ENCODE assay signal across 1 cellular context in the genomic region with DNA sequence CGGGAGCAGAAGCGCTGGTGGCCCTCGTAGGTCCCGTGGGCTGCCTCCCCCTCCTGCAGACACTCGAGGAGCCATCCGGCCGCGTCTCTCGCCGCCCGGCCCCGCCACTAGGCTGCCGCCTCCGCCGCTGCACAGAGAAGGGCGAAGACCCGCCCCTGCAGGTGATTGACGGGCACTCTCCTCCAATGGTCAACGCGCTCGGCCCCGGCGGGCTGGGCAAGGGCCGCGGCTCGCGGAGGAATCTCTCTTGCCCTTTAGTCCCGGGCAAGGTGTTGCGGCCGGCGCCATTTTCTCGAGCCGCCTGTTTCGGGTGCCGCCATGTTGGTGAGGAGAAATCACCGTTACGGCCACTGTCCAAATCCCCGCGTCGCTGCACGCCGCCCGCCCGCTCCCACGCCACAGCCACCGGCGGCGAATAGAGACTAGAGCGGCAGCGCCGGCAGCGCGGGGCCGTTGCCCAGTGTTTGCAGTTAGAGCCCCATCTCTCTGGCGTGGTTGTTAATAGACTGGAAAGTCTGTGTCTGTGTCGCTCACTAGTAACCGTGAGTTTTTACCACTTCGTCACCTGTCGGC.
TF ChIP-seq lines count a peak whose summit lies in the region.

A gene with protein sequence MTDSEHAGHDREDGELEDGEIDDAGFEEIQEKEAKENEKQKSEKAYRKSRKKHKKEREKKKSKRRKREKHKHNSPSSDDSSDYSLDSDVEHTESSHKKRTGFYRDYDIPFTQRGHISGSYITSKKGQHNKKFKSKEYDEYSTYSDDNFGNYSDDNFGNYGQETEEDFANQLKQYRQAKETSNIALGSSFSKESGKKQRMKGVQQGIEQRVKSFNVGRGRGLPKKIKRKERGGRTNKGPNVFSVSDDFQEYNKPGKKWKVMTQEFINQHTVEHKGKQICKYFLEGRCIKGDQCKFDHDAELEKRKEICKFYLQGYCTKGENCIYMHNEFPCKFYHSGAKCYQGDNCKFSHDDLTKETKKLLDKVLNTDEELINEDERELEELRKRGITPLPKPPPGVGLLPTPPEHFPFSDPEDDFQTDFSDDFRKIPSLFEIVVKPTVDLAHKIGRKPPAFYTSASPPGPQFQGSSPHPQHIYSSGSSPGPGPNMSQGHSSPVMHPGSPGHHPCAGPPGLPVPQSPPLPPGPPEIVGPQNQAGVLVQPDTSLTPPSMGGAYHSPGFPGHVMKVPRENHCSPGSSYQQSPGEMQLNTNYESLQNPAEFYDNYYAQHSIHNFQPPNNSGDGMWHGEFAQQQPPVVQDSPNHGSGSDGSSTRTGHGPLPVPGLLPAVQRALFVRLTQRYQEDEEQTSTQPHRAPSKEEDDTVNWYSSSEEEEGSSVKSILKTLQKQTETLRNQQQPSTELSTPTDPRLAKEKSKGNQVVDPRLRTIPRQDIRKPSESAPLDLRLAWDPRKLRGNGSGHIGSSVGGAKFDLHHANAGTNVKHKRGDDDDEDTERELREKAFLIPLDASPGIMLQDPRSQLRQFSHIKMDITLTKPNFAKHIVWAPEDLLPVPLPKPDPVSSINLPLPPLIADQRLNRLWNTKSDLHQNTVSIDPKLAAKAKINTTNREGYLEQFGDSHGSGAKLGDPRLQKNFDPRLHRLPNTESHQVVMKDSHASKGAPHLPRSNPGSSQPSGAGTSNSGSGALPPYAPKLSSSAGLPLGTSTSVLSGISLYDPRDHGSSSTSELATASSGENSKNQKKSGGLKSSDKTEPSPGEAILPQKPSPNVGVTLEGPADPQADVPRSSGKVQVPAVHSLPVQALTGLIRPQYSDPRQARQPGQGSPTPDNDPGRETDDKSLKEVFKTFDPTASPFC (plus strand): TSS at position 284 of the 573 bp plus-strand sequence. CDS start 398 bp downstream, outside the sequence.

TF ChIP-seq in K562, 482 proteins besides CTCF, POLR2A, EP300 and RAD21 (continued from another document and continues in another):
- TF ChIP-seq RBM14 (IDR thresholded peaks at IDR 0.05; ENCODE audit: borderline replicate concordance, insufficient read depth, low read depth, low read length) (0 out of 2 replicates have a peak, but pooled peaks have one; percentile 68), GATA2 (CRISPR knock-in tag; IDR thresholded peaks at IDR 0.05) (no peak), TCFL5 (CRISPR knock-in tag; conservative IDR thresholded peaks at IDR 0.05) (no peak), PTRF (tag; IDR thresholded peaks at IDR 0.05) (no peak), ZNF24 (IDR thresholded peaks at IDR 0.05) (peak; percentile 62), POLR3G (IDR thresholded peaks at IDR 0.05; ENCODE audit: extremely low read depth, insufficient read length, insufficient replicate concordance) (no peak), ZNF232 (CRISPR knock-in tag; IDR thresholded peaks at IDR 0.05) (no peak), CCNT2 (IDR thresholded peaks at IDR 0.05; ENCODE audit: borderline replicate concordance, extremely low read depth, insufficient read length, low read depth, low read length) (peak; percentile 92), HOXB6 (CRISPR knock-in tag; IDR thresholded peaks at IDR 0.05; ENCODE audit: borderline replicate concordance) (no peak), RBM39 (optimal IDR thresholded peaks at IDR 0.05; ENCODE audit: low read depth, low read length) (no peak), NRF1 (conservative IDR thresholded peaks at IDR 0.05 in 1 of 2, IDR thresholded peaks at IDR 0.05 in 1 of 2) (peak; percentile 59 to 69), SRSF7 (optimal IDR thresholded peaks at IDR 0.05; ENCODE audit: low read depth, low read length) (no peak), ZNF695 (CRISPR knock-in tag; IDR thresholded peaks at IDR 0.05) (no peak), ARHGAP35 (IDR thresholded peaks at IDR 0.05; ENCODE audit: partially characterized antibody) (no peak), PTTG1 (tag; IDR thresholded peaks at IDR 0.05; ENCODE audit: low read depth) (no peak), GABPB1 (CRISPR knock-in tag; IDR thresholded peaks at IDR 0.05) (peak; percentile 81), ZNF3 (CRISPR knock-in tag; IDR thresholded peaks at IDR 0.05) (no peak), MCM5 (IDR thresholded peaks at IDR 0.05; ENCODE audit: low read depth) (no peak), ZFP1 (CRISPR knock-in tag; IDR thresholded peaks at IDR 0.05) (no peak), POU5F1 (IDR thresholded peaks at IDR 0.05; ENCODE audit: borderline replicate concordance, low read depth, low read length, partially characterized antibody) (no peak), NCOA2 (IDR thresholded peaks at IDR 0.05; ENCODE audit: partially characterized antibody in 2 of 2) (no peak), ZNF445 (CRISPR knock-in tag; IDR thresholded peaks at IDR 0.05; ENCODE audit: low read depth) (no peak), ETV6 (IDR thresholded peaks at IDR 0.05; ENCODE audit: borderline replicate concordance in 1 of 2, low read depth in 2 of 2, low read length in 1 of 2) (peak in 1 of 2 experiments; percentile 56; a peak in 1 of 4 replicates), ETV6 (CRISPR knock-in tag; IDR thresholded peaks at IDR 0.05; ENCODE audit: borderline replicate concordance) (no peak; the same call in 1 of the 2 replicates), JUNB (CRISPR knock-in tag; conservative IDR thresholded peaks at IDR 0.05) (no peak), ZC3H8 (IDR thresholded peaks at IDR 0.05) (no peak), RB1 (IDR thresholded peaks at IDR 0.05; ENCODE audit: low read depth) (peak; percentile 96), CBX1 (IDR thresholded peaks at IDR 0.05; ENCODE audit: low read depth) (peak; percentile 52; the same call in 1 of the 2 replicates), ZNF143 (CRISPR knock-in tag; IDR thresholded peaks at IDR 0.05) (no peak), BDP1 (IDR thresholded peaks at IDR 0.05; ENCODE audit: insufficient read depth, insufficient read length) (no peak), LCOR (CRISPR knock-in tag; IDR thresholded peaks at IDR 0.05) (peak; percentile 83; the same call in 1 of the 2 replicates), POLR2AphosphoS2 (IDR thresholded peaks at IDR 0.05; ENCODE audit: low read length) (no peak), NONO (IDR thresholded peaks at IDR 0.05; ENCODE audit: low read depth in 2 of 2, low read length in 1 of 2) (peak; percentile 20 to 88; a peak in 3 of 4 replicates), ETV5 (CRISPR knock-in tag; IDR thresholded peaks at IDR 0.05; ENCODE audit: low read depth) (peak; percentile 82), NELFE (IDR thresholded peaks at IDR 0.05; ENCODE audit: insufficient read depth, insufficient read length) (no peak), KLF10 (CRISPR knock-in tag; IDR thresholded peaks at IDR 0.05) (no peak), GABPA (tag; conservative IDR thresholded peaks at IDR 0.05; ENCODE audit: low read depth) (peak; percentile 76), PYGO2 (tag; IDR thresholded peaks at IDR 0.05) (no peak), ELF2 (CRISPR knock-in tag; IDR thresholded peaks at IDR 0.05) (no peak)
- TF ChIP-seq, protein P1, sequence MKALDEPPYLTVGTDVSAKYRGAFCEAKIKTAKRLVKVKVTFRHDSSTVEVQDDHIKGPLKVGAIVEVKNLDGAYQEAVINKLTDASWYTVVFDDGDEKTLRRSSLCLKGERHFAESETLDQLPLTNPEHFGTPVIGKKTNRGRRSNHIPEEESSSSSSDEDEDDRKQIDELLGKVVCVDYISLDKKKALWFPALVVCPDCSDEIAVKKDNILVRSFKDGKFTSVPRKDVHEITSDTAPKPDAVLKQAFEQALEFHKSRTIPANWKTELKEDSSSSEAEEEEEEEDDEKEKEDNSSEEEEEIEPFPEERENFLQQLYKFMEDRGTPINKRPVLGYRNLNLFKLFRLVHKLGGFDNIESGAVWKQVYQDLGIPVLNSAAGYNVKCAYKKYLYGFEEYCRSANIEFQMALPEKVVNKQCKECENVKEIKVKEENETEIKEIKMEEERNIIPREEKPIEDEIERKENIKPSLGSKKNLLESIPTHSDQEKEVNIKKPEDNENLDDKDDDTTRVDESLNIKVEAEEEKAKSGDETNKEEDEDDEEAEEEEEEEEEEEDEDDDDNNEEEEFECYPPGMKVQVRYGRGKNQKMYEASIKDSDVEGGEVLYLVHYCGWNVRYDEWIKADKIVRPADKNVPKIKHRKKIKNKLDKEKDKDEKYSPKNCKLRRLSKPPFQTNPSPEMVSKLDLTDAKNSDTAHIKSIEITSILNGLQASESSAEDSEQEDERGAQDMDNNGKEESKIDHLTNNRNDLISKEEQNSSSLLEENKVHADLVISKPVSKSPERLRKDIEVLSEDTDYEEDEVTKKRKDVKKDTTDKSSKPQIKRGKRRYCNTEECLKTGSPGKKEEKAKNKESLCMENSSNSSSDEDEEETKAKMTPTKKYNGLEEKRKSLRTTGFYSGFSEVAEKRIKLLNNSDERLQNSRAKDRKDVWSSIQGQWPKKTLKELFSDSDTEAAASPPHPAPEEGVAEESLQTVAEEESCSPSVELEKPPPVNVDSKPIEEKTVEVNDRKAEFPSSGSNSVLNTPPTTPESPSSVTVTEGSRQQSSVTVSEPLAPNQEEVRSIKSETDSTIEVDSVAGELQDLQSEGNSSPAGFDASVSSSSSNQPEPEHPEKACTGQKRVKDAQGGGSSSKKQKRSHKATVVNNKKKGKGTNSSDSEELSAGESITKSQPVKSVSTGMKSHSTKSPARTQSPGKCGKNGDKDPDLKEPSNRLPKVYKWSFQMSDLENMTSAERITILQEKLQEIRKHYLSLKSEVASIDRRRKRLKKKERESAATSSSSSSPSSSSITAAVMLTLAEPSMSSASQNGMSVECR (CRISPR knock-in tag; IDR thresholded peaks at IDR 0.05): peak; percentile 92
- TF ChIP-seq, protein P2, sequence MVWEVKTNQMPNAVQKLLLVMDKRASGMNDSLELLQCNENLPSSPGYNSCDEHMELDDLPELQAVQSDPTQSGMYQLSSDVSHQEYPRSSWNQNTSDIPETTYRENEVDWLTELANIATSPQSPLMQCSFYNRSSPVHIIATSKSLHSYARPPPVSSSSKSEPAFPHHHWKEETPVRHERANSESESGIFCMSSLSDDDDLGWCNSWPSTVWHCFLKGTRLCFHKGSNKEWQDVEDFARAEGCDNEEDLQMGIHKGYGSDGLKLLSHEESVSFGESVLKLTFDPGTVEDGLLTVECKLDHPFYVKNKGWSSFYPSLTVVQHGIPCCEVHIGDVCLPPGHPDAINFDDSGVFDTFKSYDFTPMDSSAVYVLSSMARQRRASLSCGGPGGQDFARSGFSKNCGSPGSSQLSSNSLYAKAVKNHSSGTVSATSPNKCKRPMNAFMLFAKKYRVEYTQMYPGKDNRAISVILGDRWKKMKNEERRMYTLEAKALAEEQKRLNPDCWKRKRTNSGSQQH (CRISPR knock-in tag; IDR thresholded peaks at IDR 0.05): no peak
- TF ChIP-seq, protein P3, sequence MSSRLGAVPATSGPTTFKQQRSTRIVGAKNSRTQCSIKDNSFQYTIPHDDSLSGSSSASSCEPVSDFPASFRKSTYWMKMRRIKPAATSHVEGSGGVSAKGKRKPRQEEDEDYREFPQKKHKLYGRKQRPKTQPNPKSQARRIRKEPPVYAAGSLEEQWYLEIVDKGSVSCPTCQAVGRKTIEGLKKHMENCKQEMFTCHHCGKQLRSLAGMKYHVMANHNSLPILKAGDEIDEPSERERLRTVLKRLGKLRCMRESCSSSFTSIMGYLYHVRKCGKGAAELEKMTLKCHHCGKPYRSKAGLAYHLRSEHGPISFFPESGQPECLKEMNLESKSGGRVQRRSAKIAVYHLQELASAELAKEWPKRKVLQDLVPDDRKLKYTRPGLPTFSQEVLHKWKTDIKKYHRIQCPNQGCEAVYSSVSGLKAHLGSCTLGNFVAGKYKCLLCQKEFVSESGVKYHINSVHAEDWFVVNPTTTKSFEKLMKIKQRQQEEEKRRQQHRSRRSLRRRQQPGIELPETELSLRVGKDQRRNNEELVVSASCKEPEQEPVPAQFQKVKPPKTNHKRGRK (tag; IDR thresholded peaks at IDR 0.05): no peak
- TF ChIP-seq, protein P4, sequence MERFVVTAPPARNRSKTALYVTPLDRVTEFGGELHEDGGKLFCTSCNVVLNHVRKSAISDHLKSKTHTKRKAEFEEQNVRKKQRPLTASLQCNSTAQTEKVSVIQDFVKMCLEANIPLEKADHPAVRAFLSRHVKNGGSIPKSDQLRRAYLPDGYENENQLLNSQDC (CRISPR knock-in tag; IDR thresholded peaks at IDR 0.05): 0 out of 2 replicates have a peak, but pooled peaks have one; percentile 40
- TF ChIP-seq, protein P5, sequence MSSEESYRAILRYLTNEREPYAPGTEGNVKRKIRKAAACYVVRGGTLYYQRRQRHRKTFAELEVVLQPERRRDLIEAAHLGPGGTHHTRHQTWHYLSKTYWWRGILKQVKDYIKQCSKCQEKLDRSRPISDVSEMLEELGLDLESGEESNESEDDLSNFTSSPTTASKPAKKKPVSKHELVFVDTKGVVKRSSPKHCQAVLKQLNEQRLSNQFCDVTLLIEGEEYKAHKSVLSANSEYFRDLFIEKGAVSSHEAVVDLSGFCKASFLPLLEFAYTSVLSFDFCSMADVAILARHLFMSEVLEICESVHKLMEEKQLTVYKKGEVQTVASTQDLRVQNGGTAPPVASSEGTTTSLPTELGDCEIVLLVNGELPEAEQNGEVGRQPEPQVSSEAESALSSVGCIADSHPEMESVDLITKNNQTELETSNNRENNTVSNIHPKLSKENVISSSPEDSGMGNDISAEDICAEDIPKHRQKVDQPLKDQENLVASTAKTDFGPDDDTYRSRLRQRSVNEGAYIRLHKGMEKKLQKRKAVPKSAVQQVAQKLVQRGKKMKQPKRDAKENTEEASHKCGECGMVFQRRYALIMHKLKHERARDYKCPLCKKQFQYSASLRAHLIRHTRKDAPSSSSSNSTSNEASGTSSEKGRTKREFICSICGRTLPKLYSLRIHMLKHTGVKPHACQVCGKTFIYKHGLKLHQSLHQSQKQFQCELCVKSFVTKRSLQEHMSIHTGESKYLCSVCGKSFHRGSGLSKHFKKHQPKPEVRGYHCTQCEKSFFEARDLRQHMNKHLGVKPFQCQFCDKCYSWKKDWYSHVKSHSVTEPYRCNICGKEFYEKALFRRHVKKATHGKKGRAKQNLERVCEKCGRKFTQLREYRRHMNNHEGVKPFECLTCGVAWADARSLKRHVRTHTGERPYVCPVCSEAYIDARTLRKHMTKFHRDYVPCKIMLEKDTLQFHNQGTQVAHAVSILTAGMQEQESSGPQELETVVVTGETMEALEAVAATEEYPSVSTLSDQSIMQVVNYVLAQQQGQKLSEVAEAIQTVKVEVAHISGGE (CRISPR knock-in tag; IDR thresholded peaks at IDR 0.05): no peak; a peak in 2 of 6 replicates
